ENCODE assay signal across 10 cellular contexts in the genomic region with DNA sequence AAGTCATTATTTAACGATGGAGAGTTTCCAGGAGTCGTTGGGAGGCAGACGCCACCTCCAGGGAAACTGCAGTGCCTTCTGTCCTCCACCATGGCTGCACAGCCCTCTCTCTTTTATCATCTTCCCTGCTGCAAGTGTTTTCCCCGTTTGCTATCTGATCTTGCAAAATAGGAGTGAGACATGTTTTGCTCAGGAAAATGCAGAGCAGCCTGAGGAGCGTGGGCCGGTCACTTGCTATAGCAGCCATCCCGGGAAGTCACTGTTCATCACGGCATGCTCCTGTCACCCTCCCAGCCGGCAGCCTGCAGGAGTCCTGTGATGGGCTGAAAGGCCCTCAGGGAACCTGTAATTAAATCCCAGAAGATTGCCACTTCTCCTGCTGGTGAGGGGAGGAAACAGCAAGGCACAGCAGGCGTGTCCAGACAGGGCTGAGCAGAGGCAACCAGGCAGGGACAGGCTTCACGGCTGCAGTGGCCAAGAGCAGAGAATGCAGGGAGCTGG.
DNase-seq lines count a peak whose midpoint lies in the region; ATAC-seq, FAIRE-seq and TF ChIP-seq lines count a peak whose summit lies in the region.
"Had no signal": no experiment of that assay in that cellular context is flagged by ENCODE, and none has a peak within 500 bp of the region (broad histone marks: within the 10 kb centered on the region; RNA-seq: fewer than 3 reads in every experiment).

No MANE protein-coding gene starts in this region.

- POLR2A ChIA-PET in WTC11 (lab: Charles Lee) = no interaction called here

- ATAC-seq in WTC11 (peak; percentile 98), GM19023 (IDR thresholded peaks at IDR 0.05; ENCODE audit: unreplicated experiment) (no peak), GM21529 (IDR thresholded peaks at IDR 0.05; ENCODE audit: unreplicated experiment) (no peak)
- ATAC-seq: Right ventricle myocardium inferior had no signal

- H3K9me3 Mint-ChIP-seq in WTC11 = no peaks in the 10 kb centered on the region
- H3K9me3 Mint-ChIP-seq: activated naive CD4-positive, alpha-beta T cell treated with anti-CD3 and anti-CD28 coated beads, Interleukin-2, amount 50 U/mL, for 24 hours had no signal

- CTCF ChIA-PET in WTC11 (lab: Charles Lee) = interaction anchor here (0.5 to 1.0 kb wide), 7 partner anchors 11 to 140 kb away, joined by 3 to 6 read pairs (median 4); no protein-coding TSS in a partner anchor

- no peak overlapping the region for H3K27ac Mint-ChIP-seq in WTC11
- H3K27ac Mint-ChIP-seq: activated naive CD4-positive, alpha-beta T cell treated with anti-CD3 and anti-CD28 coated beads, Interleukin-2, amount 50 U/mL, for 24 hours had no signal

- peaks cover 13% of the 10 kb centered on the region for H3K4me1 Mint-ChIP-seq in WTC11
- H3K4me1 Mint-ChIP-seq: activated naive CD4-positive, alpha-beta T cell treated with anti-CD3 and anti-CD28 coated beads, Interleukin-2, amount 50 U/mL, for 24 hours had no signal

- H3K4me3 Mint-ChIP-seq in WTC11 = peak overlapping the region; percentile 54
- H3K4me3 Mint-ChIP-seq: activated naive CD4-positive, alpha-beta T cell treated with anti-CD3 and anti-CD28 coated beads, Interleukin-2, amount 50 U/mL, for 24 hours had no signal

- H3K36me3 Mint-ChIP-seq in WTC11 = no peaks in the 10 kb centered on the region
- H3K36me3 Mint-ChIP-seq: activated naive CD4-positive, alpha-beta T cell treated with anti-CD3 and anti-CD28 coated beads, Interleukin-2, amount 50 U/mL, for 24 hours had no signal

- peak; percentile 29 for TF ChIP-seq CTCF in D721Med (IDR thresholded peaks at IDR 0.05; ENCODE audit: insufficient read depth, missing control alignments)
- TF ChIP-seq CTCF in WTC11 (IDR thresholded peaks at IDR 0.05) = 0 out of 2 replicates have a peak, but pooled peaks have one; percentile 29

- peak; percentile 67 for DNase-seq in D721Med (ENCODE audit: insufficient read length, low spot score)
- DNase-seq in NCI-H146 treated with DMSO at 0.1 percent for 48 hours (lab: John Stamatoyannopoulos, UW; ENCODE audit: unreplicated experiment) = peak; percentile 69
- peak; percentile 67 for DNase-seq in WTC11 (ENCODE audit: low spot score)
- peak; percentile 92 for DNase-seq in islet precursor cell
- DNase-seq in stimulated activated CD4-positive, alpha-beta T cell treated with anti-CD3 and anti-CD28 coated beads, Interleukin-12 subunit alpha, Interleukin-12 subunit beta, amount 100 ng/mL, for 4 hours = no peak
- DNase-seq in foreskin melanocyte = no peak

- FAIRE-seq in D721Med (lab: Jason Lieb, UNC) = no peak

- no peaks in the 10 kb centered on the region; the same call in 1 of the 2 replicates for H3K27me3 Mint-ChIP-seq in WTC11 (ENCODE audit: low read depth)

TF ChIP-seq in WTC11, 78 proteins besides CTCF, POLR2A, EP300 and RAD21:
- TF ChIP-seq GABPB1 (CRISPR knock-in tag; IDR thresholded peaks at IDR 0.05) (no peak), IRF2 (CRISPR knock-in tag; IDR thresholded peaks at IDR 0.05; ENCODE audit: borderline replicate concordance, low read depth) (no peak), NR3C1 (CRISPR knock-in tag; conservative IDR thresholded peaks at IDR 0.05; ENCODE audit: low read depth) (no peak), NR2C2 (CRISPR knock-in tag; IDR thresholded peaks at IDR 0.05) (no peak), TCF7 (CRISPR knock-in tag; IDR thresholded peaks at IDR 0.05; ENCODE audit: low read depth) (no peak), SMAD3 (CRISPR knock-in tag; IDR thresholded peaks at IDR 0.05; ENCODE audit: borderline replicate concordance) (no peak), ZNF396 (CRISPR knock-in tag; IDR thresholded peaks at IDR 0.05; ENCODE audit: borderline replicate concordance) (no peak), NFATC4 (CRISPR knock-in tag; IDR thresholded peaks at IDR 0.05) (no peak), OVOL2 (CRISPR knock-in tag; IDR thresholded peaks at IDR 0.05; ENCODE audit: borderline replicate concordance) (no peak), FOXJ3 (CRISPR knock-in tag; IDR thresholded peaks at IDR 0.05; ENCODE audit: borderline replicate concordance) (no peak), ZNF219 (CRISPR knock-in tag; IDR thresholded peaks at IDR 0.05; ENCODE audit: borderline replicate concordance) (no peak), JAZF1 (CRISPR knock-in tag; IDR thresholded peaks at IDR 0.05) (no peak), ZNF263 (CRISPR knock-in tag; IDR thresholded peaks at IDR 0.05; ENCODE audit: low read depth) (no peak), JUN (CRISPR knock-in tag; IDR thresholded peaks at IDR 0.05) (no peak), ZBTB21 (CRISPR knock-in tag; IDR thresholded peaks at IDR 0.05; ENCODE audit: borderline replicate concordance) (no peak)
- TF ChIP-seq, protein P1, sequence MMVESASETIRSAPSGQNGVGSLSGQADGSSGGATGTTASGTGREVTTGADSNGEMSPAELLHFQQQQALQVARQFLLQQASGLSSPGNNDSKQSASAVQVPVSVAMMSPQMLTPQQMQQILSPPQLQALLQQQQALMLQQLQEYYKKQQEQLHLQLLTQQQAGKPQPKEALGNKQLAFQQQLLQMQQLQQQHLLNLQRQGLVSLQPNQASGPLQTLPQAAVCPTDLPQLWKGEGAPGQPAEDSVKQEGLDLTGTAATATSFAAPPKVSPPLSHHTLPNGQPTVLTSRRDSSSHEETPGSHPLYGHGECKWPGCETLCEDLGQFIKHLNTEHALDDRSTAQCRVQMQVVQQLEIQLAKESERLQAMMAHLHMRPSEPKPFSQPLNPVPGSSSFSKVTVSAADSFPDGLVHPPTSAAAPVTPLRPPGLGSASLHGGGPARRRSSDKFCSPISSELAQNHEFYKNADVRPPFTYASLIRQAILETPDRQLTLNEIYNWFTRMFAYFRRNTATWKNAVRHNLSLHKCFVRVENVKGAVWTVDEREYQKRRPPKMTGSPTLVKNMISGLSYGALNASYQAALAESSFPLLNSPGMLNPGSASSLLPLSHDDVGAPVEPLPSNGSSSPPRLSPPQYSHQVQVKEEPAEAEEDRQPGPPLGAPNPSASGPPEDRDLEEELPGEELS (CRISPR knock-in tag; IDR thresholded peaks at IDR 0.05) = no peak
- TF ChIP-seq, protein P2, sequence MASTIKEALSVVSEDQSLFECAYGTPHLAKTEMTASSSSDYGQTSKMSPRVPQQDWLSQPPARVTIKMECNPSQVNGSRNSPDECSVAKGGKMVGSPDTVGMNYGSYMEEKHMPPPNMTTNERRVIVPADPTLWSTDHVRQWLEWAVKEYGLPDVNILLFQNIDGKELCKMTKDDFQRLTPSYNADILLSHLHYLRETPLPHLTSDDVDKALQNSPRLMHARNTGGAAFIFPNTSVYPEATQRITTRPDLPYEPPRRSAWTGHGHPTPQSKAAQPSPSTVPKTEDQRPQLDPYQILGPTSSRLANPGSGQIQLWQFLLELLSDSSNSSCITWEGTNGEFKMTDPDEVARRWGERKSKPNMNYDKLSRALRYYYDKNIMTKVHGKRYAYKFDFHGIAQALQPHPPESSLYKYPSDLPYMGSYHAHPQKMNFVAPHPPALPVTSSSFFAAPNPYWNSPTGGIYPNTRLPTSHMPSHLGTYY (CRISPR knock-in tag; IDR thresholded peaks at IDR 0.05) = no peak
- TF ChIP-seq, protein P3, sequence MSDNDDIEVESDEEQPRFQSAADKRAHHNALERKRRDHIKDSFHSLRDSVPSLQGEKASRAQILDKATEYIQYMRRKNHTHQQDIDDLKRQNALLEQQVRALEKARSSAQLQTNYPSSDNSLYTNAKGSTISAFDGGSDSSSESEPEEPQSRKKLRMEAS (CRISPR knock-in tag; IDR thresholded peaks at IDR 0.05) = no peak
- TF ChIP-seq, protein P4, sequence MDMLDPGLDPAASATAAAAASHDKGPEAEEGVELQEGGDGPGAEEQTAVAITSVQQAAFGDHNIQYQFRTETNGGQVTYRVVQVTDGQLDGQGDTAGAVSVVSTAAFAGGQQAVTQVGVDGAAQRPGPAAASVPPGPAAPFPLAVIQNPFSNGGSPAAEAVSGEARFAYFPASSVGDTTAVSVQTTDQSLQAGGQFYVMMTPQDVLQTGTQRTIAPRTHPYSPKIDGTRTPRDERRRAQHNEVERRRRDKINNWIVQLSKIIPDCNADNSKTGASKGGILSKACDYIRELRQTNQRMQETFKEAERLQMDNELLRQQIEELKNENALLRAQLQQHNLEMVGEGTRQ (CRISPR knock-in tag; IDR thresholded peaks at IDR 0.05) = no peak
- TF ChIP-seq, protein P5, sequence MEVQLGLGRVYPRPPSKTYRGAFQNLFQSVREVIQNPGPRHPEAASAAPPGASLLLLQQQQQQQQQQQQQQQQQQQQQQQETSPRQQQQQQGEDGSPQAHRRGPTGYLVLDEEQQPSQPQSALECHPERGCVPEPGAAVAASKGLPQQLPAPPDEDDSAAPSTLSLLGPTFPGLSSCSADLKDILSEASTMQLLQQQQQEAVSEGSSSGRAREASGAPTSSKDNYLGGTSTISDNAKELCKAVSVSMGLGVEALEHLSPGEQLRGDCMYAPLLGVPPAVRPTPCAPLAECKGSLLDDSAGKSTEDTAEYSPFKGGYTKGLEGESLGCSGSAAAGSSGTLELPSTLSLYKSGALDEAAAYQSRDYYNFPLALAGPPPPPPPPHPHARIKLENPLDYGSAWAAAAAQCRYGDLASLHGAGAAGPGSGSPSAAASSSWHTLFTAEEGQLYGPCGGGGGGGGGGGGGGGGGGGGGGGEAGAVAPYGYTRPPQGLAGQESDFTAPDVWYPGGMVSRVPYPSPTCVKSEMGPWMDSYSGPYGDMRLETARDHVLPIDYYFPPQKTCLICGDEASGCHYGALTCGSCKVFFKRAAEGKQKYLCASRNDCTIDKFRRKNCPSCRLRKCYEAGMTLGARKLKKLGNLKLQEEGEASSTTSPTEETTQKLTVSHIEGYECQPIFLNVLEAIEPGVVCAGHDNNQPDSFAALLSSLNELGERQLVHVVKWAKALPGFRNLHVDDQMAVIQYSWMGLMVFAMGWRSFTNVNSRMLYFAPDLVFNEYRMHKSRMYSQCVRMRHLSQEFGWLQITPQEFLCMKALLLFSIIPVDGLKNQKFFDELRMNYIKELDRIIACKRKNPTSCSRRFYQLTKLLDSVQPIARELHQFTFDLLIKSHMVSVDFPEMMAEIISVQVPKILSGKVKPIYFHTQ (CRISPR knock-in tag; IDR thresholded peaks at IDR 0.05) = no peak

Comparison
In these comparisons a context has a peak if more than half of its experiments do, and no peak if none do; other contexts are left out.
1. DNase-seq: peak in D721Med (single experiment), NCI-H146 treated with DMSO at 0.1 percent for 48 hours (single experiment), WTC11 (single experiment) and islet precursor cell (single experiment); none in stimulated activated CD4-positive, alpha-beta T cell treated with anti-CD3 and anti-CD28 coated beads, Interleukin-12 subunit alpha, Interleukin-12 subunit beta, amount 100 ng/mL, for 4 hours (single experiment) and foreskin melanocyte (single experiment).